1 cellular context compared by ENCODE assay signal in genomic region chr12:89280833-89281533, GRCh38.
TF ChIP-seq lines count a peak whose summit lies in the region.

No MANE protein-coding gene starts in this region.

TF ChIP-seq in GM12878, 131 proteins besides CTCF, POLR2A, EP300 and RAD21 (continued from another document):
- TF ChIP-seq BHLHE40 (IDR thresholded peaks at IDR 0.05; ENCODE audit: borderline replicate concordance in 1 of 2, low read depth in 2 of 2, low read length in 1 of 2) (no peak), RB1 (IDR thresholded peaks at IDR 0.05; ENCODE audit: borderline replicate concordance) (no peak), NR2C2 (IDR thresholded peaks at IDR 0.05; ENCODE audit: borderline replicate concordance, control insufficient read depth, insufficient read length, low read depth) (no peak), KLF5 (IDR thresholded peaks at IDR 0.05; ENCODE audit: partially characterized antibody) (no peak), ZNF274 (IDR thresholded peaks at IDR 0.05; ENCODE audit: insufficient read depth, insufficient read length) (no peak), BACH1 (IDR thresholded peaks at IDR 0.05; ENCODE audit: borderline replicate concordance) (no peak)
- TF ChIP-seq, protein P1, sequence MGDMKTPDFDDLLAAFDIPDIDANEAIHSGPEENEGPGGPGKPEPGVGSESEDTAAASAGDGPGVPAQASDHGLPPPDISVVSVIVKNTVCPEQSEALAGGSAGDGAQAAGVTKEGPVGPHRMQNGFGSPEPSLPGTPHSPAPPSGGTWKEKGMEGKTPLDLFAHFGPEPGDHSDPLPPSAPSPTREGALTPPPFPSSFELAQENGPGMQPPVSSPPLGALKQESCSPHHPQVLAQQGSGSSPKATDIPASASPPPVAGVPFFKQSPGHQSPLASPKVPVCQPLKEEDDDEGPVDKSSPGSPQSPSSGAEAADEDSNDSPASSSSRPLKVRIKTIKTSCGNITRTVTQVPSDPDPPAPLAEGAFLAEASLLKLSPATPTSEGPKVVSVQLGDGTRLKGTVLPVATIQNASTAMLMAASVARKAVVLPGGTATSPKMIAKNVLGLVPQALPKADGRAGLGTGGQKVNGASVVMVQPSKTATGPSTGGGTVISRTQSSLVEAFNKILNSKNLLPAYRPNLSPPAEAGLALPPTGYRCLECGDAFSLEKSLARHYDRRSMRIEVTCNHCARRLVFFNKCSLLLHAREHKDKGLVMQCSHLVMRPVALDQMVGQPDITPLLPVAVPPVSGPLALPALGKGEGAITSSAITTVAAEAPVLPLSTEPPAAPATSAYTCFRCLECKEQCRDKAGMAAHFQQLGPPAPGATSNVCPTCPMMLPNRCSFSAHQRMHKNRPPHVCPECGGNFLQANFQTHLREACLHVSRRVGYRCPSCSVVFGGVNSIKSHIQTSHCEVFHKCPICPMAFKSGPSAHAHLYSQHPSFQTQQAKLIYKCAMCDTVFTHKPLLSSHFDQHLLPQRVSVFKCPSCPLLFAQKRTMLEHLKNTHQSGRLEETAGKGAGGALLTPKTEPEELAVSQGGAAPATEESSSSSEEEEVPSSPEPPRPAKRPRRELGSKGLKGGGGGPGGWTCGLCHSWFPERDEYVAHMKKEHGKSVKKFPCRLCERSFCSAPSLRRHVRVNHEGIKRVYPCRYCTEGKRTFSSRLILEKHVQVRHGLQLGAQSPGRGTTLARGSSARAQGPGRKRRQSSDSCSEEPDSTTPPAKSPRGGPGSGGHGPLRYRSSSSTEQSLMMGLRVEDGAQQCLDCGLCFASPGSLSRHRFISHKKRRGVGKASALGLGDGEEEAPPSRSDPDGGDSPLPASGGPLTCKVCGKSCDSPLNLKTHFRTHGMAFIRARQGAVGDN (IDR thresholded peaks at IDR 0.05) = no peak
